ENCODE assay signal across 28 cellular contexts in the genomic region with DNA sequence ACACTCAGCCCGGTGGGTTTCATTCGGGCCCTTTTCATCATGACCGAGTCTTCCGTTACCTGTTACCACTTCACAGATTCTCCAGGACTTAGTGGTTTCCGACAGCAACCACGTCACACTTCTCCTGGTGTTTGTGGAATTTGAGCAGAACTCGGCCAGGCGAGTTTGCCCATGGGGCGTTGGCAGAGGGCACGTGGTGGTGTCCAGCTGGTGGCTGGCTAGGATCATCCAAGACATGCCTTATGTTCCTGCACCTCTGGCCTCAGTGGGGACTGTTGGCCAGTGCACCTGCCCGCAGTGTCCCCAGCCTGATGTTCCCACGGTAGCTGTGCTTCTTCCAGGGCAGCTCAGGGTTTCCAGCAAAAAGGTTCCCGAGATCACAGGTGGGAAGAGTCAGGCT.
"Had no signal": no experiment of that assay in that cellular context is flagged by ENCODE, and none has a peak within 500 bp of the region (broad histone marks: within the 10 kb centered on the region; RNA-seq: fewer than 3 reads in every experiment).

No MANE protein-coding gene starts in this region.

- H3K4me1 Mint-ChIP-seq: activated CD4-positive, alpha-beta T cell treated with anti-CD3 and anti-CD28 coated beads for 36 hours; activated CD4-positive, alpha-beta T cell treated with anti-CD3 and anti-CD28 coated beads, Interleukin-2, amount 10 ng/mL, durations not matched to agents 7 days and 5 days; activated naive CD4-positive, alpha-beta T cell treated with anti-CD3 and anti-CD28 coated beads, Interleukin-2, amount 50 U/mL, for 24 hours; activated naive CD8-positive, alpha-beta T cell treated with anti-CD3 and anti-CD28 coated beads, Interleukin-2, amount 10 ng/mL, durations not matched to agents 7 days and 5 days had no signal

- H3K4me3 ChIP-seq: body of pancreas, breast epithelium, Peyer's patch had no signal

- H3K9me3 Mint-ChIP-seq: activated CD4-positive, alpha-beta T cell treated with anti-CD3 and anti-CD28 coated beads, Interleukin-2, amount 10 ng/mL, durations not matched to agents 7 days and 5 days; activated naive CD8-positive, alpha-beta T cell treated with anti-CD3 and anti-CD28 coated beads, Interleukin-2, amount 10 ng/mL, durations not matched to agents 7 days and 5 days had no signal

- DNase-seq: activated CD4-positive, alpha-beta T cell treated with anti-CD3 and anti-CD28 coated beads for 36 hours; activated CD4-positive, alpha-beta T cell treated with anti-CD3 and anti-CD28 coated beads, Interleukin-2, amount 10 ng/mL, durations not matched to agents 7 days and 5 days; activated CD4-positive, alpha-beta T cell treated with anti-CD3 and anti-CD28 coated beads, Interleukin-2, amount 50 U/mL, for 48 hours; activated CD8-positive, alpha-beta T cell treated with anti-CD3 and anti-CD28 coated beads, Interleukin-2, amount 10 ng/mL, durations not matched to agents 7 days and 5 days; activated gamma-delta T cell; activated naive CD4-positive, alpha-beta T cell treated with Interleukin-2 at 50 U/mL for 16 hours; activated naive CD8-positive, alpha-beta T cell treated with anti-CD3 and anti-CD28 coated beads, Interleukin-2, amount 10 ng/mL, durations not matched to agents 7 days and 5 days; activated T-cell treated with anti-CD3 and anti-CD28 coated beads, Interleukin-2, amount 50 U/mL, for 24 hours; body of pancreas; Karpas-422; NCI-H1105; NCI-H1417 treated with DMSO at 0.1 percent for 48 hours; NCI-H187 treated with DMSO at 0.1 percent for 48 hours; NCI-H2081; NCI-H345; NCI-H524 treated with DMSO at 0.1 percent for 48 hours; PC-3; Peyer's patch; RPMI8226; SIG-M5 had no signal

- H3K27me3 ChIP-seq: body of pancreas, breast epithelium, Peyer's patch had no signal

- H3K27ac ChIP-seq: body of pancreas, breast epithelium, Peyer's patch had no signal

- H3K36me3 Mint-ChIP-seq: activated naive CD4-positive, alpha-beta T cell treated with anti-CD3 and anti-CD28 coated beads, Interleukin-2, amount 50 U/mL, for 24 hours; activated naive CD8-positive, alpha-beta T cell treated with anti-CD3 and anti-CD28 coated beads, Interleukin-2, amount 10 ng/mL, durations not matched to agents 7 days and 5 days had no signal

- H3K4me3 Mint-ChIP-seq: activated CD4-positive, alpha-beta T cell treated with anti-CD3 and anti-CD28 coated beads for 36 hours; activated CD4-positive, alpha-beta T cell treated with anti-CD3 and anti-CD28 coated beads, Interleukin-2, amount 10 ng/mL, durations not matched to agents 7 days and 5 days; activated CD8-positive, alpha-beta T cell treated with anti-CD3 and anti-CD28 coated beads, Interleukin-2, amount 10 ng/mL, durations not matched to agents 7 days and 5 days; activated naive CD4-positive, alpha-beta T cell treated with anti-CD3 and anti-CD28 coated beads, Interleukin-2, amount 50 U/mL, for 24 hours; activated naive CD8-positive, alpha-beta T cell treated with anti-CD3 and anti-CD28 coated beads, Interleukin-2, amount 10 ng/mL, durations not matched to agents 7 days and 5 days; activated T-cell treated with anti-CD3 and anti-CD28 coated beads, Interleukin-2, amount 50 U/mL, for 24 hours; T-helper 1 cell treated with Interleukin-12 subunit alpha and Interleukin-12 subunit beta and Interleukin-4 antibody, amounts not matched to agents 30 μg/mL and 1 μg/mL, for 36 hours; T-helper 2 cell treated with Interferon-gamma antibody and Interleukin-4, amounts not matched to agents 5 μg/mL and 100 μg/mL, for 36 hours; WTC11 had no signal

- H3K27me3 Mint-ChIP-seq: activated CD4-positive, alpha-beta T cell treated with anti-CD3 and anti-CD28 coated beads, Interleukin-2, amount 10 ng/mL, durations not matched to agents 7 days and 5 days; activated naive CD4-positive, alpha-beta T cell treated with anti-CD3 and anti-CD28 coated beads, Interleukin-2, amount 50 U/mL, for 24 hours had no signal

- H3K4me1 ChIP-seq: body of pancreas, breast epithelium, Peyer's patch had no signal

- H3K36me3 ChIP-seq: breast epithelium, Peyer's patch had no signal

- H3K9me3 ChIP-seq: body of pancreas, Peyer's patch had no signal

- ATAC-seq: activated CD4-positive, alpha-beta T cell treated with anti-CD3 and anti-CD28 coated beads for 36 hours; activated CD4-positive, CD25-positive, alpha-beta regulatory T cell treated with anti-CD3 and anti-CD28 coated beads, Interleukin-2, amount 50 U/mL, for 24 hours; activated CD8-positive, alpha-beta T cell treated with anti-CD3 and anti-CD28 coated beads, Interleukin-2, amount 10 ng/mL, durations not matched to agents 7 days and 5 days; body of pancreas; PC-3; Right ventricle myocardium inferior; WTC11 had no signal

- H3K27ac Mint-ChIP-seq: activated CD4-positive, alpha-beta T cell treated with anti-CD3 and anti-CD28 coated beads for 36 hours; activated CD4-positive, alpha-beta T cell treated with anti-CD3 and anti-CD28 coated beads, Interleukin-2, amount 10 ng/mL, durations not matched to agents 7 days and 5 days; activated CD8-positive, alpha-beta T cell treated with anti-CD3 and anti-CD28 coated beads, Interleukin-2, amount 10 ng/mL, durations not matched to agents 7 days and 5 days; activated naive CD4-positive, alpha-beta T cell treated with anti-CD3 and anti-CD28 coated beads, Interleukin-2, amount 50 U/mL, for 24 hours; activated naive CD8-positive, alpha-beta T cell treated with anti-CD3 and anti-CD28 coated beads, Interleukin-2, amount 10 ng/mL, durations not matched to agents 7 days and 5 days; activated T-cell treated with anti-CD3 and anti-CD28 coated beads, Interleukin-2, amount 50 U/mL, for 24 hours; activated T-helper 2 cell treated with anti-CD3 and anti-CD28 coated beads, Interferon-gamma antibody, Interleukin-2, Interleukin-4, amounts not matched to agents 10 μg/mL and 5 μg/mL and 100 μg/mL, durations not matched to agents 14 hours and 24 hours and 36 hours; T-helper 1 cell treated with Interleukin-12 subunit alpha and Interleukin-12 subunit beta and Interleukin-4 antibody, amounts not matched to agents 30 μg/mL and 1 μg/mL, for 36 hours; T-helper 2 cell treated with Interferon-gamma antibody and Interleukin-4, amounts not matched to agents 5 μg/mL and 100 μg/mL, for 36 hours; WTC11 had no signal
